ENCODE assay signal across 8 cellular contexts in the genomic region with DNA sequence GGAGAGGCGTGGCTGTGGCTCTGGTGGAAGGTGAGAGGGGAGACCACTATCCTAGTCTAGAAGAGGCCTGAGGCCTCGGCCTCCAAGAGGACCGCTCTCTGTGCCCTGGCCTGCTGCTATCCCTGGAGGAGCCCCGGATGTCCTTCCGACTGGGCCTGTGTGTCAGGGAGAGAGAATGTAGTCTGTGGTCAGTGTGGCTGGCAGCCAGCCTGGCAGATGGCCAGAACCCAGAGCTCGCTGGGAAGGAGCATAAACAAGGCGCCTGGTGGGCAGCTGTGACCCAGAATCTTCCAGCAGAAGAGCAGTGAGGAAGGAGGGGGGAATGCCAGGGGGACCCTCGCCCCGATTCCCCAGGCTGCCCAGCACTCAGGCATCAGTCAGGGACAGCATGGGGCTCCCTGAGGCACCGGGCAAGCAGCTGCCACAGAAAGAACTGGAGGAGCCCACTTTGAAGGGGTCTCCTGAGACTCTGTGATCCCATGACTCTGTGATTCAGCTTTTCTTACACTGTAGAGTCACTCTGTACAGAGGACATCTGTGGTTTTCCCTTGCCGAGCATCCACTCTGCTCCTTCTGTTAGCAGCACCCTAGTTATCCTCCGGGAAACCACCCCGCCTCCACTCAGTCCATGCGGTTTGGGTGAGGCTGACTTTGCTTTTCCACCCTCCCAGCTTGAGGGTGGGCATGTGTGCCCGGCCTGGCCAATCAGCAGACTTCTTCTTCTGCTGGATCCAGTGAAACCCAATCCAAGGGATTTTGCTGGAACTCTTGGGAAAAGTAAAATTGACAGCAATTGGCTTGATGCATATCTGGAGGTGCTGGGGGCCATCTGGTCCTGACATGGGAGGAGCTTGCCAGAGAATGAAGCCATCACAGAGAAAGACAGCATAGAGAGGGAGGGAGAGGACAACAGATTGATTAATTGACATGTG. TPM values are rescaled to one million over a fixed set of nuclear protein-coding genes. Genes with fewer than 3 reads are reported as not detected.
A peak's percentile ranks its signal among the peaks of the same experiment; 100 is the strongest.
DNase-seq lines count a peak whose midpoint lies in the region; ATAC-seq, FAIRE-seq and TF ChIP-seq lines count a peak whose summit lies in the region.

No MANE protein-coding gene starts in this region.

- peak; percentile 80 for DNase-seq in ELF-1 (ENCODE audit: low read depth, low spot score)
- peak; percentile 93 for DNase-seq in NCI-H2196 (lab: John Stamatoyannopoulos, UW; ENCODE audit: unreplicated experiment)
- no peak for DNase-seq in GM12878 (ENCODE audit: low read depth, low spot score)
- peak; percentile 25 to 93 (median 78) for DNase-seq in hypothalamus (lab: John Stamatoyannopoulos, UW)
- DNase-seq in renal cortical epithelial cell (ENCODE audit: low read depth) = peak; percentile 98
- DNase-seq in SIG-M5 (lab: John Stamatoyannopoulos, UW) = no peak

- no peak overlapping the region for H3K9ac ChIP-seq in GM12878 (ENCODE audit: control insufficient read depth, insufficient read depth, low read length)

- TF ChIP-seq CTCF in GM12878 (IDR thresholded peaks at IDR 0.05 in 2 of 3, conservative IDR thresholded peaks at IDR 0.05 in 1 of 3; ENCODE audit: control insufficient read depth in 2 of 3, extremely low read depth in 1 of 3, insufficient read depth in 1 of 3, low read depth in 3 of 3, low read length in 3 of 3) = no peak

- no peak overlapping the region for H3K4me3 ChIP-seq in GM12878

- no peaks in the 10 kb centered on the region for H3K36me3 ChIP-seq in GM12878 (ENCODE audit: control insufficient read depth in 2 of 2, insufficient read depth in 2 of 2, low read length in 1 of 2)

- no peak overlapping the region; the same call in 1 of the 2 replicates for H2AFZ ChIP-seq in GM12878 (ENCODE audit: control insufficient read depth, low read depth, low read length)

- BruUV-seq in GM12878 (replicated peaks; lab: Mats Ljungman, UMichigan) = no TSS peak

- TF ChIP-seq RAD21 in GM12878 (IDR thresholded peaks at IDR 0.05; ENCODE audit: insufficient read depth, low read depth, low read length) = no peak

- no peak for TF ChIP-seq EP300 in GM12878 (IDR thresholded peaks at IDR 0.05; ENCODE audit: borderline replicate concordance in 1 of 2, control insufficient read depth in 1 of 2, low read depth in 2 of 2, low read length in 2 of 2)

- WGBS in GM12878 (ENCODE audit: insufficient coverage, insufficient replicate concordance, low lambda C conversion rate, missing lambda C conversion rate) = 11% methylated on average over 15 of the region's 15 CpGs

- no peaks in the 10 kb centered on the region for H3K79me2 ChIP-seq in GM12878 (ENCODE audit: control insufficient read depth, insufficient read depth, low read length)

- TF ChIP-seq POLR2A in GM12878 (IDR thresholded peaks at IDR 0.05; ENCODE audit: low read depth, low read length) = no peak

- RAD21 ChIA-PET in GM12878 (lab: Charles Lee; ENCODE audit: unreplicated experiment) = interaction anchor here (1.6 kb wide), 1 partner anchor 85 kb away, joined by 3 read pairs; no protein-coding TSS in a partner anchor

- no peak overlapping the region for H3K4me2 ChIP-seq in GM12878 (ENCODE audit: control insufficient read depth, insufficient read depth)

- ATAC-seq in GM12878 (peak; percentile 41), GM21423 (IDR thresholded peaks at IDR 0.05; ENCODE audit: unreplicated experiment) (no peak), GM21529 (IDR thresholded peaks at IDR 0.05; ENCODE audit: unreplicated experiment) (no peak)

- no peaks in the 10 kb centered on the region for H4K20me1 ChIP-seq in GM12878 (ENCODE audit: control insufficient read depth, insufficient read depth)

- SMC1A ChIA-PET in GM12878 (lab: Charles Lee; ENCODE audit: uncharacterized antibody, unreplicated experiment) = interaction anchor here (1.2 kb wide), 1 partner anchor 11 kb away, joined by 3 read pairs; no protein-coding TSS in a partner anchor

- intact Hi-C loops in GM12878 (cut with micrococcal nuclease; ENCODE audit: unreplicated experiment) = no loop called here

- FAIRE-seq in GM12878 (lab: Jason Lieb, UNC) = no peak

- H3K4me1 ChIP-seq in GM12878 (ENCODE audit: control insufficient read depth, insufficient read depth, low read length) = peaks cover 8% of the 10 kb centered on the region

- in situ Hi-C loops in GM12878 (cut with MboI) = no loop called here

- CTCF ChIA-PET in GM12878 (lab: Yijun Ruan, JAX) = no interaction called here

- no peaks in the 10 kb centered on the region for H3K9me3 ChIP-seq in GM12878 (replicated peaks; ENCODE audit: control insufficient read depth, insufficient read depth, low read length)

- no peaks in the 10 kb centered on the region for H3K27me3 ChIP-seq in GM12878 (replicated peaks in 1 of 2; ENCODE audit: control insufficient read depth in 2 of 2, insufficient read depth in 2 of 2, low read length in 1 of 2)

- no peak overlapping the region for H3K27ac ChIP-seq in GM12878 (ENCODE audit: control insufficient read depth, insufficient read depth)

- POLR2A ChIA-PET in GM12878 (lab: Charles Lee) = interaction anchor here (1.1 kb wide), 1 partner anchor 19 kb away, joined by 6 read pairs; no protein-coding TSS in a partner anchor

TF ChIP-seq in GM12878, 131 proteins besides CTCF, POLR2A, EP300 and RAD21:
- TF ChIP-seq GABPA (IDR thresholded peaks at IDR 0.05; ENCODE audit: low read depth) (no peak), RUNX3 (IDR thresholded peaks at IDR 0.05; ENCODE audit: low read length) (0 out of 2 replicates have a peak, but pooled peaks have one; percentile 5)
- TF ChIP-seq, protein P1, sequence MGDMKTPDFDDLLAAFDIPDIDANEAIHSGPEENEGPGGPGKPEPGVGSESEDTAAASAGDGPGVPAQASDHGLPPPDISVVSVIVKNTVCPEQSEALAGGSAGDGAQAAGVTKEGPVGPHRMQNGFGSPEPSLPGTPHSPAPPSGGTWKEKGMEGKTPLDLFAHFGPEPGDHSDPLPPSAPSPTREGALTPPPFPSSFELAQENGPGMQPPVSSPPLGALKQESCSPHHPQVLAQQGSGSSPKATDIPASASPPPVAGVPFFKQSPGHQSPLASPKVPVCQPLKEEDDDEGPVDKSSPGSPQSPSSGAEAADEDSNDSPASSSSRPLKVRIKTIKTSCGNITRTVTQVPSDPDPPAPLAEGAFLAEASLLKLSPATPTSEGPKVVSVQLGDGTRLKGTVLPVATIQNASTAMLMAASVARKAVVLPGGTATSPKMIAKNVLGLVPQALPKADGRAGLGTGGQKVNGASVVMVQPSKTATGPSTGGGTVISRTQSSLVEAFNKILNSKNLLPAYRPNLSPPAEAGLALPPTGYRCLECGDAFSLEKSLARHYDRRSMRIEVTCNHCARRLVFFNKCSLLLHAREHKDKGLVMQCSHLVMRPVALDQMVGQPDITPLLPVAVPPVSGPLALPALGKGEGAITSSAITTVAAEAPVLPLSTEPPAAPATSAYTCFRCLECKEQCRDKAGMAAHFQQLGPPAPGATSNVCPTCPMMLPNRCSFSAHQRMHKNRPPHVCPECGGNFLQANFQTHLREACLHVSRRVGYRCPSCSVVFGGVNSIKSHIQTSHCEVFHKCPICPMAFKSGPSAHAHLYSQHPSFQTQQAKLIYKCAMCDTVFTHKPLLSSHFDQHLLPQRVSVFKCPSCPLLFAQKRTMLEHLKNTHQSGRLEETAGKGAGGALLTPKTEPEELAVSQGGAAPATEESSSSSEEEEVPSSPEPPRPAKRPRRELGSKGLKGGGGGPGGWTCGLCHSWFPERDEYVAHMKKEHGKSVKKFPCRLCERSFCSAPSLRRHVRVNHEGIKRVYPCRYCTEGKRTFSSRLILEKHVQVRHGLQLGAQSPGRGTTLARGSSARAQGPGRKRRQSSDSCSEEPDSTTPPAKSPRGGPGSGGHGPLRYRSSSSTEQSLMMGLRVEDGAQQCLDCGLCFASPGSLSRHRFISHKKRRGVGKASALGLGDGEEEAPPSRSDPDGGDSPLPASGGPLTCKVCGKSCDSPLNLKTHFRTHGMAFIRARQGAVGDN (IDR thresholded peaks at IDR 0.05) = no peak

RNA-seq across cellular contexts. Expression of a gene that starts 46.2 kb away (rescaled TPM):
- total RNA-seq in GM12878 (2013; cell fraction: nucleolus; rRNA removed) = 57.4 and 61.1 TPM in 2 replicates
- 19.5 and 21.0 TPM in 2 replicates for total RNA-seq in GM12878 (2014; rRNA removed)
- total RNA-seq in GM12878 (2014; rRNA removed; fragmentation: Illumina TruSeq; extraction: Trizol) = 20.2 and 20.7 TPM in 2 replicates
- 23.9 and 26.1 TPM in 2 replicates for total RNA-seq in GM12878 (2021)
- polyA plus RNA-seq in GM12878 (2011; ENCODE audit: low read depth) = 5.5 TPM
- polyA plus RNA-seq in GM12878 (2011; rRNA removed) = 18.3 and 18.4 TPM in 2 replicates
- polyA plus RNA-seq in GM12878 (2011; cell fraction: cytosol; rRNA removed) = 12.8 and 13.5 TPM in 2 replicates
- 10.8 and 10.9 TPM in 2 replicates for polyA plus RNA-seq in GM12878 (2011; cell fraction: nucleus; rRNA removed)
- 8.4 and 10.4 TPM in 2 replicates for polyA plus RNA-seq in GM12878 (2012)
- 24.9 and 31.3 TPM in 2 replicates for polyA plus RNA-seq in GM12878 (2014; fragmentation: Illumina TruSeq; extraction: Trizol)
- 1 to 10 TPM; 5.7 to 6.9 TPM for polyA plus RNA-seq in GM12878 (2014; fragmentation: Nextera tagmentation; extraction: Ambion mirVana)
- 15.6 and 16.8 TPM in 2 replicates for polyA plus RNA-seq in GM12878 (2014; rRNA removed)
- 10 to 100 TPM; 16.0 to 17.1 TPM for polyA plus RNA-seq in GM12878 (2016; fragmentation: Nextera tagmentation; extraction: Ambion mirVana)
- polyA minus RNA-seq in GM12878 (2011; rRNA and poly(A)+ RNA removed) = 10.8 and 13.4 TPM in 2 replicates
- polyA minus RNA-seq in GM12878 (2011; cell fraction: cytosol; rRNA and poly(A)+ RNA removed) = 5.1 and 7.2 TPM in 2 replicates
- polyA minus RNA-seq in GM12878 (2011; cell fraction: nucleus; rRNA and poly(A)+ RNA removed) = 5.1 and 7.7 TPM in 2 replicates
- 16.3 and 21.7 TPM in 2 replicates for total RNA-seq in renal cortical epithelial cell

Comparison
In these comparisons a context has a peak if more than half of its experiments do, and no peak if none do; other contexts are left out.
1. DNase-seq: peak in ELF-1 (single experiment), NCI-H2196 (single experiment), hypothalamus (51 of 51) and renal cortical epithelial cell (single experiment); none in GM12878 (single experiment) and SIG-M5 (single experiment).